1 cellular context compared by ENCODE assay signal in genomic region chr10:99620713-99621453, GRCh38.
TF ChIP-seq lines count a peak whose summit lies in the region.

No MANE protein-coding gene starts in this region.

TF ChIP-seq in K562, 482 proteins besides CTCF, POLR2A, EP300 and RAD21 (continued from another document and continues in another):
- TF ChIP-seq AFF4 (CRISPR knock-in tag; IDR thresholded peaks at IDR 0.05), result peak; percentile 82; the same call in 1 of the 2 replicates
- peak; percentile 56 for TF ChIP-seq JUN (IDR thresholded peaks at IDR 0.05; ENCODE audit: borderline replicate concordance, low read depth, low read length)
- TF ChIP-seq JUN (CRISPR knock-in tag; IDR thresholded peaks at IDR 0.05; ENCODE audit: borderline replicate concordance), result peak; percentile 79; the same call in 1 of the 2 replicates
- TF ChIP-seq SUPT5H (IDR thresholded peaks at IDR 0.05), result peak; percentile 80
- no peak for TF ChIP-seq SIRT6 (IDR thresholded peaks at IDR 0.05; ENCODE audit: low read depth, low read length)
- no peak for TF ChIP-seq ZNF134 (CRISPR knock-in tag; conservative IDR thresholded peaks at IDR 0.05)
- TF ChIP-seq AFF1 (IDR thresholded peaks at IDR 0.05; ENCODE audit: low read depth in 1 of 2, partially characterized antibody in 2 of 2), result no peak
- TF ChIP-seq HNRNPLL (IDR thresholded peaks at IDR 0.05; ENCODE audit: low read depth, low read length, poor library complexity, severe bottlenecking), result peak; percentile 37
- peak in 1 of 2 experiments; percentile 47; a peak in 1 of 4 replicates for TF ChIP-seq UBTF (IDR thresholded peaks at IDR 0.05; ENCODE audit: borderline replicate concordance in 1 of 2, low read depth in 2 of 2, low read length in 2 of 2)
- TF ChIP-seq FOSL1 (tag; conservative IDR thresholded peaks at IDR 0.05), result peak; percentile 93
- no peak for TF ChIP-seq GTF2B (IDR thresholded peaks at IDR 0.05; ENCODE audit: extremely low read depth, insufficient read length)
- TF ChIP-seq TRIM25 (IDR thresholded peaks at IDR 0.05; ENCODE audit: borderline replicate concordance), result no peak
- no peak for TF ChIP-seq PURB (CRISPR knock-in tag; IDR thresholded peaks at IDR 0.05; ENCODE audit: low read depth)
- TF ChIP-seq, protein P1, sequence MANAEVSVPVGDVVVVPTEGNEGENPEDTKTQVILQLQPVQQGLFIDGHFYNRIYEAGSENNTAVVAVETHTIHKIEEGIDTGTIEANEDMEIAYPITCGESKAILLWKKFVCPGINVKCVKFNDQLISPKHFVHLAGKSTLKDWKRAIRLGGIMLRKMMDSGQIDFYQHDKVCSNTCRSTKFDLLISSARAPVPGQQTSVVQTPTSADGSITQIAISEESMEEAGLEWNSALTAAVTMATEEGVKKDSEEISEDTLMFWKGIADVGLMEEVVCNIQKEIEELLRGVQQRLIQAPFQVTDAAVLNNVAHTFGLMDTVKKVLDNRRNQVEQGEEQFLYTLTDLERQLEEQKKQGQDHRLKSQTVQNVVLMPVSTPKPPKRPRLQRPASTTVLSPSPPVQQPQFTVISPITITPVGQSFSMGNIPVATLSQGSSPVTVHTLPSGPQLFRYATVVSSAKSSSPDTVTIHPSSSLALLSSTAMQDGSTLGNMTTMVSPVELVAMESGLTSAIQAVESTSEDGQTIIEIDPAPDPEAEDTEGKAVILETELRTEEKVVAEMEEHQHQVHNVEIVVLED (CRISPR knock-in tag; IDR thresholded peaks at IDR 0.05), result peak; percentile 56; the same call in 1 of the 2 replicates
- no peak for TF ChIP-seq USF1 (CRISPR knock-in tag; IDR thresholded peaks at IDR 0.05)
- TF ChIP-seq SLC30A9 (CRISPR knock-in tag; IDR thresholded peaks at IDR 0.05), result no peak
- TF ChIP-seq NONO (IDR thresholded peaks at IDR 0.05; ENCODE audit: low read depth in 2 of 2, low read length in 1 of 2), result peak; percentile 27 to 74; a peak in 2 of 4 replicates
- no peak for TF ChIP-seq MLX (CRISPR knock-in tag; conservative IDR thresholded peaks at IDR 0.05)
- peak; percentile 64 to 71 for TF ChIP-seq TRIM24 (IDR thresholded peaks at IDR 0.05)
- TF ChIP-seq MTA2 (IDR thresholded peaks at IDR 0.05; ENCODE audit: low read depth), result no peak
- TF ChIP-seq ILF3 (IDR thresholded peaks at IDR 0.05; ENCODE audit: borderline replicate concordance), result no peak
- no peak for TF ChIP-seq CGGBP1 (CRISPR knock-in tag; IDR thresholded peaks at IDR 0.05)
- TF ChIP-seq, protein P2, sequence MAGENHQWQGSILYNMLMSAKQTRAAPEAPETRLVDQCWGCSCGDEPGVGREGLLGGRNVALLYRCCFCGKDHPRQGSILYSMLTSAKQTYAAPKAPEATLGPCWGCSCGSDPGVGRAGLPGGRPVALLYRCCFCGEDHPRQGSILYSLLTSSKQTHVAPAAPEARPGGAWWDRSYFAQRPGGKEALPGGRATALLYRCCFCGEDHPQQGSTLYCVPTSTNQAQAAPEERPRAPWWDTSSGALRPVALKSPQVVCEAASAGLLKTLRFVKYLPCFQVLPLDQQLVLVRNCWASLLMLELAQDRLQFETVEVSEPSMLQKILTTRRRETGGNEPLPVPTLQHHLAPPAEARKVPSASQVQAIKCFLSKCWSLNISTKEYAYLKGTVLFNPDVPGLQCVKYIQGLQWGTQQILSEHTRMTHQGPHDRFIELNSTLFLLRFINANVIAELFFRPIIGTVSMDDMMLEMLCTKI (IDR thresholded peaks at IDR 0.05; ENCODE audit: partially characterized antibody), result no peak
- 0 out of 2 replicates have a peak, but pooled peaks have one; percentile 79 for TF ChIP-seq NR3C1 (CRISPR knock-in tag; IDR thresholded peaks at IDR 0.05)
- TF ChIP-seq TAF7 (tag; IDR thresholded peaks at IDR 0.05), result peak; percentile 20; the same call in 1 of the 2 replicates
- TF ChIP-seq CBX2 (IDR thresholded peaks at IDR 0.05; ENCODE audit: insufficient read depth, low read length, poor library complexity, severe bottlenecking), result no peak
- TF ChIP-seq SRSF7 (optimal IDR thresholded peaks at IDR 0.05; ENCODE audit: low read depth, low read length), result no peak
- TF ChIP-seq, protein P3, sequence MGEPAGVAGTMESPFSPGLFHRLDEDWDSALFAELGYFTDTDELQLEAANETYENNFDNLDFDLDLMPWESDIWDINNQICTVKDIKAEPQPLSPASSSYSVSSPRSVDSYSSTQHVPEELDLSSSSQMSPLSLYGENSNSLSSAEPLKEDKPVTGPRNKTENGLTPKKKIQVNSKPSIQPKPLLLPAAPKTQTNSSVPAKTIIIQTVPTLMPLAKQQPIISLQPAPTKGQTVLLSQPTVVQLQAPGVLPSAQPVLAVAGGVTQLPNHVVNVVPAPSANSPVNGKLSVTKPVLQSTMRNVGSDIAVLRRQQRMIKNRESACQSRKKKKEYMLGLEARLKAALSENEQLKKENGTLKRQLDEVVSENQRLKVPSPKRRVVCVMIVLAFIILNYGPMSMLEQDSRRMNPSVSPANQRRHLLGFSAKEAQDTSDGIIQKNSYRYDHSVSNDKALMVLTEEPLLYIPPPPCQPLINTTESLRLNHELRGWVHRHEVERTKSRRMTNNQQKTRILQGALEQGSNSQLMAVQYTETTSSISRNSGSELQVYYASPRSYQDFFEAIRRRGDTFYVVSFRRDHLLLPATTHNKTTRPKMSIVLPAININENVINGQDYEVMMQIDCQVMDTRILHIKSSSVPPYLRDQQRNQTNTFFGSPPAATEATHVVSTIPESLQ (CRISPR knock-in tag; IDR thresholded peaks at IDR 0.05), result 0 out of 2 replicates have a peak, but pooled peaks have one; percentile 15
- TF ChIP-seq BRF1 (IDR thresholded peaks at IDR 0.05; ENCODE audit: borderline replicate concordance, extremely low read depth, insufficient read length), result no peak
- no peak for TF ChIP-seq MCM5 (IDR thresholded peaks at IDR 0.05; ENCODE audit: low read depth)
- TF ChIP-seq SMC3 (conservative IDR thresholded peaks at IDR 0.05; ENCODE audit: insufficient read depth, low read depth, low read length), result no peak
- TF ChIP-seq GABPA (tag; conservative IDR thresholded peaks at IDR 0.05; ENCODE audit: low read depth), result 0 out of 2 replicates have a peak, but pooled peaks have one; percentile 28
- TF ChIP-seq THRAP3 (IDR thresholded peaks at IDR 0.05; ENCODE audit: borderline replicate concordance), result no peak
- peak; percentile 49; the same call in 1 of the 2 replicates for TF ChIP-seq PML (IDR thresholded peaks at IDR 0.05; ENCODE audit: low read length)
- TF ChIP-seq PRPF4 (IDR thresholded peaks at IDR 0.05; ENCODE audit: insufficient read depth, low read depth, low read length, poor library complexity, severe bottlenecking), result no peak
- peak; percentile 78; the same call in 1 of the 2 replicates for TF ChIP-seq PHF8 (IDR thresholded peaks at IDR 0.05; ENCODE audit: borderline replicate concordance, low read length)
